In genomic region chr7:152341039-152341913, GRCh38 we compare ENCODE assay signal across 8 cellular contexts.
A peak's percentile ranks its signal among the peaks of the same experiment; 100 is the strongest.
DNase-seq lines count a peak whose midpoint lies in the region; ATAC-seq and TF ChIP-seq lines count a peak whose summit lies in the region.

No MANE protein-coding gene starts in this region.

- H3K4me1 Mint-ChIP-seq in CD4-positive, CD25-positive, alpha-beta regulatory T cell: peaks cover 42 to 64% (median 49%) of the 10 kb centered on the region in 4 donors
- H3K4me1 Mint-ChIP-seq in progenitor cell of endocrine pancreas (ENCODE audit: low read depth): peaks cover 7% of the 10 kb centered on the region

- no peak overlapping the region for H3K27ac ChIP-seq in CD4-positive, CD25-positive, alpha-beta regulatory T cell (ENCODE audit: insufficient read depth, low read length, poor library complexity, severe bottlenecking)

- no peak for DNase-seq in CD4-positive, CD25-positive, alpha-beta regulatory T cell
- peak; percentile 28 for DNase-seq in RPMI8226
- peak; percentile 52 to 80 for DNase-seq in foreskin fibroblast
- no peak for DNase-seq in progenitor cell of endocrine pancreas (ENCODE audit: low spot score, unreplicated experiment)
- no peak for DNase-seq in activated T-cell treated with anti-CD3 and anti-CD28 coated beads, Interleukin-2, amount 50 U/mL, for 1 hour
- no peak for DNase-seq in stimulated activated naive CD4-positive, alpha-beta T cell treated with Interleukin-2 at 50 U/mL for 16 hours (lab: John Stamatoyannopoulos, UW)

- peaks cover 2% of the 10 kb centered on the region for H3K36me3 ChIP-seq in CD4-positive, CD25-positive, alpha-beta regulatory T cell (ENCODE audit: control insufficient read depth, insufficient read depth, low read length)

- H3K4me3 Mint-ChIP-seq in CD4-positive, CD25-positive, alpha-beta regulatory T cell: peak overlapping the region in 1 of 4 donors; percentile 24
- no peak overlapping the region for H3K4me3 Mint-ChIP-seq in progenitor cell of endocrine pancreas (ENCODE audit: low read depth)

- H3K4me1 ChIP-seq in CD4-positive, CD25-positive, alpha-beta regulatory T cell (ENCODE audit: control insufficient read depth, insufficient read depth, low read length, poor library complexity, severe bottlenecking): peaks cover 26% of the 10 kb centered on the region

- TF ChIP-seq CTCF in foreskin fibroblast (IDR thresholded peaks at IDR 0.05; ENCODE audit: low read depth, low read length) (peak; percentile 46), progenitor cell of endocrine pancreas (IDR thresholded peaks at IDR 0.05; ENCODE audit: unreplicated experiment) (peak; percentile 47)

- H3K27ac Mint-ChIP-seq in CD4-positive, CD25-positive, alpha-beta regulatory T cell: peak overlapping the region in 2 of 3 donors; percentile 10 to 28
- peak overlapping the region; percentile 81 for H3K27ac Mint-ChIP-seq in progenitor cell of endocrine pancreas

- no peaks in the 10 kb centered on the region for H3K27me3 Mint-ChIP-seq in CD4-positive, CD25-positive, alpha-beta regulatory T cell
- H3K27me3 Mint-ChIP-seq in progenitor cell of endocrine pancreas: no peaks in the 10 kb centered on the region

- H3K36me3 Mint-ChIP-seq in CD4-positive, CD25-positive, alpha-beta regulatory T cell: peaks cover 14% of the 10 kb centered on the region
- H3K36me3 Mint-ChIP-seq in progenitor cell of endocrine pancreas (ENCODE audit: insufficient read depth): peaks cover 1% of the 10 kb centered on the region

- ATAC-seq in CD4-positive, CD25-positive, alpha-beta regulatory T cell (ENCODE audit: low read depth in 2 of 2): peak in 1 of 2 donors; percentile 40
- ATAC-seq in GM18909 (IDR thresholded peaks at IDR 0.05; ENCODE audit: poor library complexity, unreplicated experiment): peak; percentile 57
- ATAC-seq in HG03520 (IDR thresholded peaks at IDR 0.05; ENCODE audit: unreplicated experiment): peak; percentile 58

- H3K9me3 Mint-ChIP-seq in CD4-positive, CD25-positive, alpha-beta regulatory T cell: no peaks in the 10 kb centered on the region
- H3K9me3 Mint-ChIP-seq in progenitor cell of endocrine pancreas (ENCODE audit: low read depth): no peaks in the 10 kb centered on the region

- H3K4me3 ChIP-seq in CD4-positive, CD25-positive, alpha-beta regulatory T cell (ENCODE audit: low read depth, low read length): no peak overlapping the region
- H3K4me3 ChIP-seq in foreskin fibroblast (ENCODE audit: low read depth in 1 of 2, low read length in 2 of 2): no peak overlapping the region

- no peaks in the 10 kb centered on the region for H3K27me3 ChIP-seq in CD4-positive, CD25-positive, alpha-beta regulatory T cell (ENCODE audit: control insufficient read depth, insufficient read depth, low read length)

- H3K9me3 ChIP-seq in CD4-positive, CD25-positive, alpha-beta regulatory T cell (ENCODE audit: control insufficient read depth in 2 of 2, low read length in 2 of 2): no peaks in the 10 kb centered on the region

Comparison
In these comparisons a context has a peak if more than half of its experiments do, and no peak if none do; other contexts are left out.
1. DNase-seq: peak in RPMI8226 (single experiment) and foreskin fibroblast (2 of 2); none in CD4-positive, CD25-positive, alpha-beta regulatory T cell (0 of 3), progenitor cell of endocrine pancreas (single experiment), activated T-cell treated with anti-CD3 and anti-CD28 coated beads, Interleukin-2, amount 50 U/mL, for 1 hour (single experiment) and stimulated activated naive CD4-positive, alpha-beta T cell treated with Interleukin-2 at 50 U/mL for 16 hours (single experiment).